Comparison of ENCODE assay signal across 13 cellular contexts in the genomic region with DNA sequence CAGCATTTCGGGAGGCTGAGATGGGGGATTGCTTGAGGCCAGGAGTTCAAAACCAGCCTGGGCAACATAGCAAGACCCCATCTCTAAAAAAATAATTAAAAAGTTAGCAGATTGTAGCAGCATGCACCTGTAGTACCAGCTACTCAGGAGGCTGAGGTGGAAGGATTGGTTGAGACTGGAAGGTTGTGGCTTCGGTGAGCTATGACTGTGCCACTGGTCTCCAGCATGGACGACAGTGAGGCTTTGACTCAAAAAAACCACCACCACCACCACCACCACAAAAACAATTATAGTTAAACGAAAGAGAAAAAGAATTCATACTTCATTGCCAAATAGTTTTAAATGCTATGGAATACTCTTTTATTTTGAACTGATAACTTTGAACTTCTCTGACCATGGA.
DNase-seq lines count a peak whose midpoint lies in the region; ATAC-seq and TF ChIP-seq lines count a peak whose summit lies in the region.
"Had no signal": no experiment of that assay in that cellular context is flagged by ENCODE, and none has a peak within 500 bp of the region (broad histone marks: within the 10 kb centered on the region; RNA-seq: fewer than 3 reads in every experiment).

No MANE protein-coding gene starts in this region.

- H3K4me3 Mint-ChIP-seq in activated CD4-positive, alpha-beta T cell treated with anti-CD3 and anti-CD28 coated beads, Interleukin-2, amount 10 ng/mL, durations not matched to agents 7 days and 5 days: no peak overlapping the region
- H3K4me3 Mint-ChIP-seq in activated T-cell treated with anti-CD3 and anti-CD28 coated beads, Interleukin-2, amount 50 U/mL, for 72 hours: no peak overlapping the region
- H3K4me3 Mint-ChIP-seq: H9 had no signal

- peaks cover 3% of the 10 kb centered on the region for H3K4me1 Mint-ChIP-seq in activated CD4-positive, alpha-beta T cell treated with anti-CD3 and anti-CD28 coated beads, Interleukin-2, amount 10 ng/mL, durations not matched to agents 7 days and 5 days
- H3K4me1 Mint-ChIP-seq in activated T-cell treated with anti-CD3 and anti-CD28 coated beads, Interleukin-2, amount 50 U/mL, for 72 hours (ENCODE audit: low read depth): peaks cover 19% of the 10 kb centered on the region

- POLR2A ChIA-PET in activated CD4-positive, alpha-beta T cell treated with anti-CD3 and anti-CD28 coated beads, Interleukin-2, amount 10 ng/mL, durations not matched to agents 7 days and 5 days (lab: Charles Lee): no interaction called here

- no peak overlapping the region for H3K27ac ChIP-seq in uterus

- intact Hi-C loops in uterus (cut with DNase I; ENCODE audit: low total_unique reads): no loop called here

- peak; percentile 9 for DNase-seq in activated CD4-positive, alpha-beta T cell treated with anti-CD3 and anti-CD28 coated beads, Interleukin-2, amount 10 ng/mL, durations not matched to agents 7 days and 5 days
- DNase-seq in activated CD4-positive, alpha-beta T cell treated with anti-CD3 and anti-CD28 coated beads, Interleukin-2, amount 50 U/mL, for 4 hours: no peak
- DNase-seq in stimulated activated CD4-positive, alpha-beta T cell treated with anti-CD3 and anti-CD28 coated beads, Interleukin-15, amount 100 ng/mL, for 24 hours: peak; percentile 18
- no peak for DNase-seq in stimulated activated CD4-positive, alpha-beta T cell treated with anti-CD3 and anti-CD28 coated beads, Interleukin-4, amount 100 ng/mL, for 4 hours
- DNase-seq in activated T-cell treated with anti-CD3 and anti-CD28 coated beads, Interleukin-2, amount 50 U/mL, for 72 hours: peak; percentile 50 to 59
- DNase-seq in stimulated activated CD8-positive, alpha-beta memory T cell treated with anti-CD3 and anti-CD28 coated beads, Interleukin-7, amount 100 ng/mL, for 48 hours (ENCODE audit: extremely low read depth in 1 of 2, low read depth in 1 of 2): peak; percentile 10 to 38
- DNase-seq in uterus (no peak), superior temporal gyrus (ENCODE audit: extremely low spot score) (no peak)
- DNase-seq: C1 segment of cervical spinal cord, H9, NCI-H1417, NCI-H2029 treated with DMSO at 0.1 percent for 48 hours, NCI-H510A had no signal

- no peak overlapping the region for H3K4me3 ChIP-seq in uterus

- H3K9me3 ChIP-seq in uterus: no peaks in the 10 kb centered on the region

- H3K27me3 ChIP-seq in uterus: no peaks in the 10 kb centered on the region

- no peaks in the 10 kb centered on the region for H3K27me3 Mint-ChIP-seq in activated CD4-positive, alpha-beta T cell treated with anti-CD3 and anti-CD28 coated beads, Interleukin-2, amount 10 ng/mL, durations not matched to agents 7 days and 5 days
- H3K27me3 Mint-ChIP-seq in activated T-cell treated with anti-CD3 and anti-CD28 coated beads, Interleukin-2, amount 50 U/mL, for 72 hours (ENCODE audit: low read depth): no peaks in the 10 kb centered on the region

- no peaks in the 10 kb centered on the region for H3K4me1 ChIP-seq in uterus

- ATAC-seq in activated T-cell treated with anti-CD3 and anti-CD28 coated beads, Interleukin-2, amount 50 U/mL, for 72 hours (replicated peaks in 1 of 2): peak; percentile 93 to 94

- H3K36me3 ChIP-seq in uterus: no peaks in the 10 kb centered on the region

- TF ChIP-seq CTCF in uterus (IDR thresholded peaks at IDR 0.05): no peak

- peaks cover 5% of the 10 kb centered on the region for H3K36me3 Mint-ChIP-seq in activated CD4-positive, alpha-beta T cell treated with anti-CD3 and anti-CD28 coated beads, Interleukin-2, amount 10 ng/mL, durations not matched to agents 7 days and 5 days (ENCODE audit: low read depth)
- peaks cover 2 to 4% of the 10 kb centered on the region in 2 donors for H3K36me3 Mint-ChIP-seq in activated T-cell treated with anti-CD3 and anti-CD28 coated beads, Interleukin-2, amount 50 U/mL, for 72 hours (ENCODE audit: insufficient read depth in 2 of 2)

- TF ChIP-seq POLR2A in uterus (IDR thresholded peaks at IDR 0.05): no peak

- H3K9me3 Mint-ChIP-seq in activated CD4-positive, alpha-beta T cell treated with anti-CD3 and anti-CD28 coated beads, Interleukin-2, amount 10 ng/mL, durations not matched to agents 7 days and 5 days: no peaks in the 10 kb centered on the region
- H3K9me3 Mint-ChIP-seq in activated T-cell treated with anti-CD3 and anti-CD28 coated beads, Interleukin-2, amount 50 U/mL, for 72 hours: no peaks in the 10 kb centered on the region
- H3K9me3 Mint-ChIP-seq: H9 had no signal

- no peak overlapping the region for H3K27ac Mint-ChIP-seq in activated CD4-positive, alpha-beta T cell treated with anti-CD3 and anti-CD28 coated beads, Interleukin-2, amount 10 ng/mL, durations not matched to agents 7 days and 5 days
- no peak overlapping the region for H3K27ac Mint-ChIP-seq in activated T-cell treated with anti-CD3 and anti-CD28 coated beads, Interleukin-2, amount 50 U/mL, for 72 hours
- H3K27ac Mint-ChIP-seq: H9 had no signal

- CTCF ChIA-PET in activated CD4-positive, alpha-beta T cell treated with anti-CD3 and anti-CD28 coated beads, Interleukin-2, amount 10 ng/mL, durations not matched to agents 7 days and 5 days (lab: Charles Lee): interaction anchor here (1.5 kb wide), 1 partner anchor 10 kb away, joined by 4 read pairs; no protein-coding TSS in a partner anchor

Comparison
In these comparisons a context has a peak if more than half of its experiments do, and no peak if none do; other contexts are left out.
1. DNase-seq: peak in activated CD4-positive, alpha-beta T cell treated with anti-CD3 and anti-CD28 coated beads, Interleukin-2, amount 10 ng/mL, durations not matched to agents 7 days and 5 days (single experiment), stimulated activated CD4-positive, alpha-beta T cell treated with anti-CD3 and anti-CD28 coated beads, Interleukin-15, amount 100 ng/mL, for 24 hours (single experiment), activated T-cell treated with anti-CD3 and anti-CD28 coated beads, Interleukin-2, amount 50 U/mL, for 72 hours (2 of 2) and stimulated activated CD8-positive, alpha-beta memory T cell treated with anti-CD3 and anti-CD28 coated beads, Interleukin-7, amount 100 ng/mL, for 48 hours (2 of 2); none in activated CD4-positive, alpha-beta T cell treated with anti-CD3 and anti-CD28 coated beads, Interleukin-2, amount 50 U/mL, for 4 hours (0 of 2), stimulated activated CD4-positive, alpha-beta T cell treated with anti-CD3 and anti-CD28 coated beads, Interleukin-4, amount 100 ng/mL, for 4 hours (0 of 2), uterus (0 of 2) and superior temporal gyrus (single experiment).